22 cellular contexts compared by ENCODE assay signal in the genomic region with DNA sequence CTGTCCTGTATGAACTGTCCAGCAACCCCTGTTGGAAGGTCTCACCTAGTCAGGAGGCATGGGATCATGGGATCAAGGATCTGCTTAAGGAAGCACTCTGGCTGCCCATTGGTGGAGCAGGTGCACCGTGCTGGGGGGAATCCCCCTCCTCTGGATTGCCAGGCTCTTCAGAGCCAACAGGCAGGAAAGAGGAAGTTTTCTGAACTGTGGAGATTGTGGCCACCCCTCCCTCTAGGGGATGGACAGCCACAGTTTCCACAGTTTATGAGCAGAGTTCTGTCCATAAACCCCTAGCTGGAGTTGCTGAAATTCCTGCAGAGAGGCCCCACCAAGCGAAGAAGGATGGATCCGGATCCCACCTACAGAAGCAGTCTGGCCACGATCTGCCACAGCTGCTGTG. TPM values are rescaled to one million over a fixed set of nuclear protein-coding genes. Genes with fewer than 3 reads are reported as not detected.
"Had no signal": no experiment of that assay in that cellular context is flagged by ENCODE, and none has a peak within 500 bp of the region (broad histone marks: within the 10 kb centered on the region; RNA-seq: fewer than 3 reads in every experiment).

No MANE protein-coding gene starts in this region.

- H3K4me3 ChIP-seq: esophagus muscularis mucosa, gastrocnemius medialis, heart right ventricle, mucosa of descending colon, suprapubic skin, thyroid gland, upper lobe of left lung, uterus had no signal

- H3K27ac Mint-ChIP-seq: effector memory CD8-positive, alpha-beta T cell had no signal

- DNase-seq: effector memory CD8-positive, alpha-beta T cell; gastrocnemius medialis; heart right ventricle; hypothalamus; islet precursor cell; mucosa of descending colon; naive thymus-derived CD8-positive, alpha-beta T cell; posterior cingulate gyrus; stimulated activated CD4-positive, alpha-beta T cell treated with anti-CD3 and anti-CD28 coated beads, Interleukin-2, amount 100 ng/mL, for 24 hours; stimulated activated naive CD8-positive, alpha-beta T cell treated with anti-CD3 and anti-CD28 coated beads, Interleukin-15, Interleukin-2, amounts not matched to agents 100 U/mL and 50 U/mL, for 24 hours; thyroid gland; upper lobe of left lung; uterus had no signal

- H3K9me3 ChIP-seq: gastrocnemius medialis, mucosa of descending colon, suprapubic skin, thyroid gland, upper lobe of left lung, uterus had no signal

- H3K36me3 ChIP-seq: esophagus muscularis mucosa, gastrocnemius medialis, heart right ventricle, suprapubic skin, thyroid gland, upper lobe of left lung, uterus had no signal

- H3K4me3 Mint-ChIP-seq: effector memory CD8-positive, alpha-beta T cell; naive thymus-derived CD8-positive, alpha-beta T cell had no signal

- H3K27ac ChIP-seq: epithelial cell of prostate, esophagus muscularis mucosa, gastrocnemius medialis, heart right ventricle, suprapubic skin, thyroid gland, upper lobe of left lung, uterus had no signal

- H3K4me1 ChIP-seq: esophagus muscularis mucosa, gastrocnemius medialis, heart right ventricle, suprapubic skin, thyroid gland, upper lobe of left lung, uterus had no signal

- ATAC-seq: gastrocnemius medialis; heart right ventricle; left lobe of liver; mucosa of descending colon; naive thymus-derived CD8-positive, alpha-beta T cell; sciatic nerve; stimulated activated naive CD8-positive, alpha-beta T cell treated with anti-CD3 and anti-CD28 coated beads, Interleukin-15, Interleukin-2, amounts not matched to agents 100 U/mL and 50 U/mL, for 24 hours had no signal

- H3K27me3 ChIP-seq: gastrocnemius medialis, thyroid gland, upper lobe of left lung, uterus had no signal

RNA-seq across cellular contexts. Expression of a gene that starts 13.0 kb away (rescaled TPM):
- total RNA-seq: fibroblast of villous mesenchyme, osteocyte, pulmonary artery endothelial cell had no signal
- polyA plus RNA-seq: neural cell had no signal

RNA-seq across cellular contexts. Expression of a gene that starts 42.3 kb away (rescaled TPM):
- total RNA-seq: fibroblast of villous mesenchyme, osteocyte, pulmonary artery endothelial cell had no signal
- polyA plus RNA-seq: neural cell had no signal
